Comparison of ENCODE assay signal across 8 cellular contexts in genomic region chr6:103122766-103123601, GRCh38.
DNase-seq lines count a peak whose midpoint lies in the region; ATAC-seq and TF ChIP-seq lines count a peak whose summit lies in the region.

No MANE protein-coding gene starts in this region.

- H3K27me3 ChIP-seq in DOHH2 (ENCODE audit: control insufficient read depth, low read length) (no peaks in the 10 kb centered on the region), Loucy (ENCODE audit: insufficient read depth, low read length, poor library complexity, severe bottlenecking) (no peaks in the 10 kb centered on the region), fibroblast of lung (ENCODE audit: control insufficient read depth, insufficient read depth, low read length) (no peaks in the 10 kb centered on the region), prostate gland (replicated peaks; ENCODE audit: insufficient read depth) (no peaks in the 10 kb centered on the region)

- H3K36me3 ChIP-seq in DOHH2 (ENCODE audit: control insufficient read depth, low read length) (no peaks in the 10 kb centered on the region), Loucy (ENCODE audit: insufficient read depth, low read length) (no peaks in the 10 kb centered on the region), fibroblast of lung (ENCODE audit: control insufficient read depth, insufficient read depth, low read length) (no peaks in the 10 kb centered on the region), prostate gland (no peaks in the 10 kb centered on the region)

- H4K20me1 ChIP-seq in DOHH2 (ENCODE audit: control insufficient read depth, insufficient read depth, low read depth, low read length) = no peaks in the 10 kb centered on the region
- no peaks in the 10 kb centered on the region for H4K20me1 ChIP-seq in Loucy (ENCODE audit: insufficient read depth, low read length, poor library complexity, severe bottlenecking)
- no peaks in the 10 kb centered on the region for H4K20me1 ChIP-seq in fibroblast of lung (ENCODE audit: control insufficient read depth, extremely low read depth, insufficient read depth, low read length)

- H3F3A ChIP-seq in DOHH2 (ENCODE audit: control insufficient read depth, insufficient read depth) (no peaks in the 10 kb centered on the region), Loucy (ENCODE audit: low read depth) (no peaks in the 10 kb centered on the region)

- TF ChIP-seq CTCF in DOHH2 (IDR thresholded peaks at IDR 0.05; ENCODE audit: low read depth, low read length, poor library complexity, severe bottlenecking) (peak; percentile 69), Loucy (conservative IDR thresholded peaks at IDR 0.05; ENCODE audit: low read length) (peak; percentile 74), fibroblast of lung (conservative IDR thresholded peaks at IDR 0.05 in 1 of 2, IDR thresholded peaks at IDR 0.05 in 1 of 2; ENCODE audit: low read depth in 1 of 2, low read length in 2 of 2) (peak in 1 of 2 donors; percentile 24), prostate gland (IDR thresholded peaks at IDR 0.05) (peak in 1 of 4 experiments; percentile 28)

- H3K9ac ChIP-seq in Loucy (ENCODE audit: low read depth, low read length, poor library complexity, severe bottlenecking) (no peak overlapping the region), fibroblast of lung (ENCODE audit: insufficient read depth, low read length) (no peak overlapping the region)

- no peaks in the 10 kb centered on the region for H3K79me2 ChIP-seq in DOHH2 (ENCODE audit: control insufficient read depth, low read length)
- no peaks in the 10 kb centered on the region for H3K79me2 ChIP-seq in Loucy (ENCODE audit: insufficient read depth, low read length)
- H3K79me2 ChIP-seq in fibroblast of lung (ENCODE audit: control insufficient read depth, insufficient read depth, low read length) = no peaks in the 10 kb centered on the region

- intact Hi-C loops in prostate gland (cut with DNase I) = no loop called here

- H3K9me2 ChIP-seq in DOHH2 (replicated peaks; ENCODE audit: control insufficient read depth, low read length) (no peaks in the 10 kb centered on the region), Loucy (replicated peaks; ENCODE audit: low read depth, low read length) (no peaks in the 10 kb centered on the region)

- H3K27ac ChIP-seq in DOHH2 (ENCODE audit: low read depth, low read length) (no peak overlapping the region), fibroblast of lung (ENCODE audit: insufficient read depth, low read length) (no peak overlapping the region), prostate gland (no peak overlapping the region)

- 30% methylated on average over 10 of the region's 10 CpGs for WGBS in prostate gland

- no peak for TF ChIP-seq POLR2A in prostate gland (IDR thresholded peaks at IDR 0.05)

- no peak overlapping the region for H3K27ac Mint-ChIP-seq in activated T-helper 17 cell treated with anti-CD3 and anti-CD28 coated beads, Interleukin-2, amount 50 U/mL, for 72 hours

- no peaks in the 10 kb centered on the region; the same call in 1 of the 2 replicates for H3K9me3 ChIP-seq in DOHH2 (ENCODE audit: control insufficient read depth, insufficient read depth, low read length)
- no peaks in the 10 kb centered on the region for H3K9me3 ChIP-seq in Loucy (ENCODE audit: insufficient read depth, low read depth, low read length)
- H3K9me3 ChIP-seq in fibroblast of lung (ENCODE audit: control insufficient read depth, insufficient read depth, low read depth, low read length) = no peaks in the 10 kb centered on the region
- H3K9me3 ChIP-seq in prostate gland = no peaks in the 10 kb centered on the region

- no peaks in the 10 kb centered on the region for H3K9me3 Mint-ChIP-seq in activated T-helper 17 cell treated with anti-CD3 and anti-CD28 coated beads, Interleukin-2, amount 50 U/mL, for 72 hours

- H3K27me3 Mint-ChIP-seq in activated T-helper 17 cell treated with anti-CD3 and anti-CD28 coated beads, Interleukin-2, amount 50 U/mL, for 72 hours = no peaks in the 10 kb centered on the region

- H3K4me1 ChIP-seq in DOHH2 (ENCODE audit: control insufficient read depth, low read length) = no peaks in the 10 kb centered on the region
- no peaks in the 10 kb centered on the region for H3K4me1 ChIP-seq in Loucy (ENCODE audit: insufficient read depth, low read length, poor library complexity, severe bottlenecking)
- no peaks in the 10 kb centered on the region for H3K4me1 ChIP-seq in fibroblast of lung (ENCODE audit: control insufficient read depth, extremely low read depth, insufficient read depth, low read length)
- H3K4me1 ChIP-seq in prostate gland (replicated peaks) = no peaks in the 10 kb centered on the region

- H3K4me3 ChIP-seq in DOHH2 (ENCODE audit: low read length) (no peak overlapping the region), Loucy (ENCODE audit: low read length, poor library complexity, severe bottlenecking) (no peak overlapping the region), fibroblast of lung (replicated peaks in 1 of 4; ENCODE audit: control extremely low read depth in 1 of 4, insufficient read depth in 1 of 4, low read depth in 3 of 4, low read length in 4 of 4) (no peak overlapping the region), prostate gland (no peak overlapping the region)

- H3K36me3 Mint-ChIP-seq in activated T-helper 17 cell treated with anti-CD3 and anti-CD28 coated beads, Interleukin-2, amount 50 U/mL, for 72 hours (ENCODE audit: low read depth) = no peaks in the 10 kb centered on the region

- DNase-seq in H4 (ENCODE audit: low spot score) (peak; percentile 63), RPMI8226 (peak; percentile 50), fibroblast of lung (ENCODE audit: low read depth in 2 of 2) (peak; percentile 14 to 29), prostate gland (ENCODE audit: low spot score) (peak; percentile 17)
- DNase-seq in stimulated activated CD4-positive, alpha-beta T cell treated with anti-CD3 and anti-CD28 coated beads, Interleukin-1b, Interleukin-23, amount 100 ng/mL, for 48 hours = no peak

- peak overlapping the region; percentile 28; the same call in 1 of the 2 replicates for H2AFZ ChIP-seq in Loucy (ENCODE audit: low read length)
- H2AFZ ChIP-seq in fibroblast of lung (ENCODE audit: low read length) = no peak overlapping the region

- no peak overlapping the region for H3K4me3 Mint-ChIP-seq in activated T-helper 17 cell treated with anti-CD3 and anti-CD28 coated beads, Interleukin-2, amount 50 U/mL, for 72 hours

- no peaks in the 10 kb centered on the region for H3K4me1 Mint-ChIP-seq in activated T-helper 17 cell treated with anti-CD3 and anti-CD28 coated beads, Interleukin-2, amount 50 U/mL, for 72 hours

- H3K4me2 ChIP-seq in DOHH2 (ENCODE audit: low read length) (no peak overlapping the region), Loucy (ENCODE audit: low read depth, low read length, poor library complexity, severe bottlenecking) (no peak overlapping the region), fibroblast of lung (ENCODE audit: extremely low read depth, insufficient read depth, low read length) (no peak overlapping the region)

- ATAC-seq in activated T-helper 17 cell treated with anti-CD3 and anti-CD28 coated beads, Interleukin-2, amount 50 U/mL, for 72 hours (replicated peaks) = no peak
